Comparison of ENCODE assay signal across 15 cellular contexts in genomic region chr2:172403402-172403801, GRCh38. TPM values are rescaled to one million over a fixed set of nuclear protein-coding genes. Genes with fewer than 3 reads are reported as not detected.
DNase-seq lines count a peak whose midpoint lies in the region; ATAC-seq and TF ChIP-seq lines count a peak whose summit lies in the region.
"Had no signal": no experiment of that assay in that cellular context is flagged by ENCODE, and none has a peak within 500 bp of the region (broad histone marks: within the 10 kb centered on the region; RNA-seq: fewer than 3 reads in every experiment).

No MANE protein-coding gene starts in this region.

- H3K79me2 ChIP-seq in mammary epithelial cell (ENCODE audit: insufficient read depth, low read length) (no peaks in the 10 kb centered on the region), hepatocyte (no peaks in the 10 kb centered on the region)

- no TSS peak for BruUV-seq in mammary epithelial cell (replicated peaks; lab: Mats Ljungman, UMichigan)

- no peaks in the 10 kb centered on the region for H3K27me3 ChIP-seq in heart left ventricle
- H3K27me3 ChIP-seq in mammary epithelial cell (ENCODE audit: insufficient read depth, low read length): no peaks in the 10 kb centered on the region
- H3K27me3 ChIP-seq in foreskin keratinocyte: no peaks in the 10 kb centered on the region
- H3K27me3 ChIP-seq in hepatocyte: no peaks in the 10 kb centered on the region

- H3K36me3 ChIP-seq in heart left ventricle: no peaks in the 10 kb centered on the region
- H3K36me3 ChIP-seq in mammary epithelial cell (ENCODE audit: insufficient read depth, low read length): no peaks in the 10 kb centered on the region
- no peaks in the 10 kb centered on the region for H3K36me3 ChIP-seq in hepatocyte (replicated peaks; ENCODE audit: insufficient read depth, low read depth)

- H3K4me3 ChIP-seq in heart left ventricle (no peak overlapping the region), mammary epithelial cell (replicated peaks in 1 of 3; ENCODE audit: insufficient read depth in 1 of 3, low read depth in 2 of 3, low read length in 3 of 3) (no peak overlapping the region), hepatocyte (no peak overlapping the region)

- 83 to 89% (median 85%) methylated on average over 4 of the region's 4 CpGs for WGBS in heart left ventricle, 4 donors
- 32% methylated on average over 4 of the region's 4 CpGs for WGBS in mammary epithelial cell (ENCODE audit: low coverage, missing lambda C conversion rate)
- 98% methylated on average over 4 of the region's 4 CpGs for WGBS in hepatocyte (ENCODE audit: low lambda C conversion rate, missing lambda C conversion rate)

- peak overlapping the region; percentile 30 to 82 (median 63) for H3K27ac ChIP-seq in heart left ventricle
- peak overlapping the region; percentile 24 for H3K27ac ChIP-seq in mammary epithelial cell (ENCODE audit: insufficient read depth, low read depth, low read length)
- H3K27ac ChIP-seq in foreskin keratinocyte: peak overlapping the region; percentile 73
- H3K27ac ChIP-seq in substantia nigra (ENCODE audit: low read depth, low read length, poor library complexity, severe bottlenecking): peak overlapping the region; percentile 18
- no peak overlapping the region for H3K27ac ChIP-seq in hepatocyte

- peak overlapping the region; percentile 31 for H2AFZ ChIP-seq in mammary epithelial cell (ENCODE audit: low read depth, low read length)
- no peak overlapping the region for H2AFZ ChIP-seq in hepatocyte

- H3K9ac ChIP-seq in mammary epithelial cell (ENCODE audit: insufficient read depth, low read length): no peak overlapping the region

- H3K4me1 ChIP-seq in heart left ventricle (peaks cover 0 to 38% (median 15%) of the 10 kb centered on the region in 12 donors), mammary epithelial cell (ENCODE audit: insufficient read depth, low read length) (peaks cover 47% of the 10 kb centered on the region), foreskin keratinocyte (peaks cover 42% of the 10 kb centered on the region), hepatocyte (ENCODE audit: insufficient read depth) (no peaks in the 10 kb centered on the region)

- peak in 2 of 4 donors; percentile 17 to 41 for ATAC-seq in heart left ventricle
- peak; percentile 56 for ATAC-seq in foreskin keratinocyte
- ATAC-seq: HepG2 had no signal

- H3K9me3 ChIP-seq in heart left ventricle (no peaks in the 10 kb centered on the region), mammary epithelial cell (replicated peaks; ENCODE audit: insufficient read depth, low read length) (no peaks in the 10 kb centered on the region), hepatocyte (ENCODE audit: low read depth) (no peaks in the 10 kb centered on the region)

- no peak for TF ChIP-seq POLR2A in heart left ventricle (IDR thresholded peaks at IDR 0.05)

- intact Hi-C loops in heart left ventricle (cut with DNase I) (loop anchor here in 2 of 10 donors (5.0 kb wide), 3 partner anchors 46 to 66 kb away; no protein-coding TSS in a partner anchor), cardiac septum (cut with DNase I) (loop anchor here (5.0 kb wide), 1 partner anchor 66 kb away; no protein-coding TSS in a partner anchor), mammary epithelial cell (cut with micrococcal nuclease) (no loop called here)

- dilution Hi-C loops in mammary epithelial cell (cut with HindIII; ENCODE audit: low sequenced_read_pairs): no loop called here

- no peak for DNase-seq in heart left ventricle
- DNase-seq in cardiac septum (ENCODE audit: low spot score): no peak
- peak; percentile 82 for DNase-seq in mammary epithelial cell
- peak; percentile 61 to 69 for DNase-seq in foreskin keratinocyte
- DNase-seq in substantia nigra (lab: John Stamatoyannopoulos, UW): no peak
- no peak for DNase-seq in hepatocyte (ENCODE audit: low spot score)
- no peak for DNase-seq in effector CD4-positive, alpha-beta T cell
- DNase-seq in NCI-H524 treated with DMSO at 0.1 percent for 48 hours (lab: John Stamatoyannopoulos, UW): no peak
- DNase-seq: 8988T, H9, KBM-7, MV-4-11, NCI-H1694 treated with DMSO at 0.1 percent for 48 hours, NCI-H510A treated with DMSO at 0.1 percent for 48 hours had no signal

- H3K9me2 ChIP-seq in hepatocyte (replicated peaks; ENCODE audit: insufficient read depth): no peaks in the 10 kb centered on the region

- no peaks in the 10 kb centered on the region for H4K20me1 ChIP-seq in mammary epithelial cell (ENCODE audit: insufficient read depth, low read length)
- H4K20me1 ChIP-seq in hepatocyte (ENCODE audit: insufficient read depth, poor library complexity, severe bottlenecking): no peaks in the 10 kb centered on the region

- in situ Hi-C loops in mammary epithelial cell (cut with MboI; ENCODE audit: low sequenced_read_pairs in 2 of 2): no loop called here

- H3K4me2 ChIP-seq in mammary epithelial cell (ENCODE audit: insufficient read depth, low read depth, low read length) (peak overlapping the region; percentile 14), hepatocyte (no peak overlapping the region)

- CTCF ChIA-PET in mammary epithelial cell (lab: Charles Lee; ENCODE audit: low non-redundant PET): interaction anchor here (0.6 kb wide), 1 partner anchor 39 kb away, joined by 3 read pairs; no protein-coding TSS in a partner anchor

- TF ChIP-seq CTCF in heart left ventricle (IDR thresholded peaks at IDR 0.05): no peak
- TF ChIP-seq CTCF in mammary epithelial cell (conservative IDR thresholded peaks at IDR 0.05 in 1 of 2, IDR thresholded peaks at IDR 0.05 in 1 of 2; ENCODE audit: extremely low read depth in 1 of 2, insufficient read depth in 1 of 2, low read depth in 1 of 2, low read length in 2 of 2): no peak
- TF ChIP-seq CTCF in foreskin keratinocyte (conservative IDR thresholded peaks at IDR 0.05): no peak
- no peak for TF ChIP-seq CTCF in hepatocyte (IDR thresholded peaks at IDR 0.05; ENCODE audit: poor library complexity)

RNA-seq across cellular contexts. Expression of gene ITGA6, which starts 24.0 kb away (rescaled TPM):
- 10 to 100 TPM; 40.5 to 84.8 (median 51.2) TPM for total RNA-seq in heart left ventricle
- polyA plus RNA-seq in heart left ventricle: 10 to 100 TPM; 11.8 to 37.2 TPM
- total RNA-seq in cardiac septum: 38.9 TPM
- 100 to 1,000 TPM; 562 to 887 TPM for total RNA-seq in mammary epithelial cell
- 134 TPM for polyA plus RNA-seq in mammary epithelial cell
- polyA minus RNA-seq in mammary epithelial cell: 741 TPM
- total RNA-seq in foreskin keratinocyte: 815 and 842 TPM in 2 replicates
- polyA plus RNA-seq in foreskin keratinocyte: 168 and 201 TPM in 2 replicates
- total RNA-seq in hepatocyte: 51.4 and 64.8 TPM in 2 replicates
- 16.7 and 19.0 TPM in 2 replicates for polyA plus RNA-seq in hepatocyte

Comparison
In these comparisons a context has a peak if more than half of its experiments do, and no peak if none do; other contexts are left out.
1. DNase-seq: peak in mammary epithelial cell (single experiment) and foreskin keratinocyte (2 of 2); none in heart left ventricle (0 of 5), cardiac septum (single experiment), substantia nigra (0 of 49), hepatocyte (single experiment), effector CD4-positive, alpha-beta T cell (single experiment) and NCI-H524 treated with DMSO at 0.1 percent for 48 hours (single experiment).